ENCODE assay signal across 12 cellular contexts in the genomic region with DNA sequence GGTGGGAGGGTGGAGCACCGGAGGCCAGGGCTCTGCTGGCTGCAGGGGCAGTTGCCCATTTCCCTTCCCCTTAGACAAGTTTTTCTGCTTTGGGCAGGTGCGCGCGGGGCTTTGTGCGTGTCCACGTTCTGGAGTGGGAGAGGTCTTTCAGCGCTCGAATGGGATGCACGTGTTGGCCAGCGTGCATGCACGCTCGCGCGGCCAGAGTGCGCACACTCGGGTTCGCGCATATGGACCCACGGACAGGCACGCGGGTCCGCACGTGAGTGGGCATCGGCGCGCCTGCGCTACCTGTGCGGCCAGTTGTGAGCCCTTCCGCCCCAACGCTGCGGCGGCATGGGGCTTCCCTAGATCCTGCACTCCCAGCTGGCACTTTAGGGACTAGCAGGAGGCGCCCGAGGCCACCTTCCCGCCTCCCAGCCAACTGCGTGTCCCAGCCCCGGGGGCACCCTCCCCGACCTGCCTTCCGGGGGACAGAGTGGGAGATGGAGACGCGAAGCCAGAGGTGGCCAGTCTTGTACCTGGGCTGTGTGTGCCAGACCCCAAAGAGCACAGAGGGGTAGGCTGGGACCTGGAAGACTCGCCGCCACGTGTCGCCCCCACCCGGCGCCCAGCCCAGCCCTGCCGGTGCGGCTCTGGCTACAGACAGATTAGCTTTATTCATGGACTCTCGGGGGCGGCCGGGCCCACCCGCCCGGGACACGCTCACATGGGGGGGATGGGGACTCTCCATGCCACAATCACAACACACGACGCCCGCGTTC. TPM values are rescaled to one million over a fixed set of nuclear protein-coding genes. Genes with fewer than 3 reads are reported as not detected.
DNase-seq lines count a peak whose midpoint lies in the region; ATAC-seq, FAIRE-seq and TF ChIP-seq lines count a peak whose summit lies in the region.
"Had no signal": no experiment of that assay in that cellular context is flagged by ENCODE, and none has a peak within 500 bp of the region (broad histone marks: within the 10 kb centered on the region; RNA-seq: fewer than 3 reads in every experiment).

No MANE protein-coding gene starts in this region.

- H2AFZ ChIP-seq in IMR-90 (replicated peaks; ENCODE audit: low read length, poor library complexity) (peak overlapping the region; percentile 90), H1 (ENCODE audit: low read length) (no peak overlapping the region)

- H3K18ac ChIP-seq in IMR-90 (ENCODE audit: low read depth, low read length) (no peak overlapping the region), H1 (ENCODE audit: extremely low read depth, low read length) (peak overlapping the region; percentile 95)

- peak overlapping the region; percentile 90; the same call in 1 of the 2 replicates for H2BK12ac ChIP-seq in H1 (ENCODE audit: low read depth, low read length)

- dilution Hi-C loops in IMR-90 (cut with HindIII; ENCODE audit: low sequenced_read_pairs, unreplicated experiment) = no loop called here

- H4K20me1 ChIP-seq in IMR-90 (ENCODE audit: insufficient read depth, low read length) = no peaks in the 10 kb centered on the region
- peaks cover 2 to 5% of the 10 kb centered on the region in 2 experiments for H4K20me1 ChIP-seq in H1 (replicated peaks in 1 of 2; ENCODE audit: control insufficient read depth in 1 of 2, insufficient read depth in 2 of 2, low read length in 2 of 2)

- H3K23me2 ChIP-seq in H1 (ENCODE audit: low read depth, low read length) = peaks cover 3% of the 10 kb centered on the region; the same call in 1 of the 2 replicates

- H2AK5ac ChIP-seq in IMR-90 (ENCODE audit: low read depth, low read length) (0 out of 2 replicates have a peak overlapping the region, but pooled peaks have one; percentile 7), H1 (ENCODE audit: low read depth, low read length) (no peak overlapping the region; the same call in 1 of the 2 replicates)

- TF ChIP-seq RAD21 in IMR-90 (IDR thresholded peaks at IDR 0.05; ENCODE audit: low read length) (no peak), H1 (IDR thresholded peaks at IDR 0.05 in 1 of 2, conservative IDR thresholded peaks at IDR 0.05 in 1 of 2; ENCODE audit: low read depth in 2 of 2, low read length in 2 of 2) (no peak)

- H3K56ac ChIP-seq in IMR-90 (ENCODE audit: extremely low read depth, insufficient read depth, low read length) = no peak overlapping the region
- H3K56ac ChIP-seq in H1 (replicated peaks; ENCODE audit: insufficient read length, low read depth, low read length) = no peak overlapping the region

- TF ChIP-seq CTCF in IMR-90 (conservative IDR thresholded peaks at IDR 0.05; ENCODE audit: low read depth, low read length) (no peak), H1 (IDR thresholded peaks at IDR 0.05; ENCODE audit: control extremely low read depth in 1 of 3, insufficient read depth in 1 of 3, low read depth in 1 of 3, low read length in 3 of 3) (no peak), psoas muscle (IDR thresholded peaks at IDR 0.05) (no peak)

- H4K5ac ChIP-seq in IMR-90 (ENCODE audit: low read depth, low read length) (no peak overlapping the region), H1 (ENCODE audit: insufficient read length, low read depth, low read length) (peak overlapping the region; percentile 57)

- H3K36me3 ChIP-seq in IMR-90 (ENCODE audit: control insufficient read depth, insufficient read depth, low read length) (no peaks in the 10 kb centered on the region), H1 (ENCODE audit: control insufficient read depth in 2 of 4, insufficient read depth in 4 of 4, low read length in 3 of 4) (no peaks in the 10 kb centered on the region), psoas muscle (ENCODE audit: insufficient read depth in 1 of 2, low read depth in 1 of 2) (no peaks in the 10 kb centered on the region)
- H3K36me3 ChIP-seq: upper lobe of left lung, WERI-Rb-1 had no signal

- ATAC-seq in IMR-90 (ENCODE audit: low read depth) (no peak), psoas muscle (peak in 1 of 4 donors; percentile 18), HG03025 (IDR thresholded peaks at IDR 0.05; ENCODE audit: low FRiP score, unreplicated experiment) (no peak)

- no peak overlapping the region; the same call in 1 of the 2 replicates for H3K23ac ChIP-seq in IMR-90 (ENCODE audit: low read depth, low read length)
- no peak overlapping the region for H3K23ac ChIP-seq in H1 (ENCODE audit: insufficient read length)

- intact Hi-C loops in IMR-90 (cut with micrococcal nuclease) = loop anchor here (1.0 to 5.0 kb wide), 2 partner anchors 45 to 202 kb away; a partner anchor contains a TSS
- intact Hi-C loops in psoas muscle (cut with DNase I) = no loop called here

- H2BK5ac ChIP-seq in IMR-90 (ENCODE audit: low read depth, low read length, poor library complexity, severe bottlenecking) (no peak overlapping the region), H1 (ENCODE audit: low read depth, low read length) (no peak overlapping the region)

- peak overlapping the region; percentile 47 for H2AK9ac ChIP-seq in IMR-90 (replicated peaks; ENCODE audit: low read depth, low read length, poor library complexity)

- peaks cover 0 to 2% of the 10 kb centered on the region in 2 experiments; a peak in 1 of 4 replicates for H3K79me1 ChIP-seq in IMR-90 (ENCODE audit: low read depth in 1 of 2, low read length in 2 of 2)
- no peaks in the 10 kb centered on the region for H3K79me1 ChIP-seq in H1 (ENCODE audit: low read depth, low read length)

- FAIRE-seq in H1 (lab: Jason Lieb, UNC) = no peak
- FAIRE-seq: A204.1 had no signal

- H3K9ac ChIP-seq in IMR-90 (ENCODE audit: low read depth, low read length) (no peak overlapping the region), H1 (replicated peaks in 1 of 4; ENCODE audit: extremely low read depth in 1 of 4, low read depth in 3 of 4, low read length in 3 of 4) (no peak overlapping the region)

- no peaks in the 10 kb centered on the region for H3K79me2 ChIP-seq in H1 (ENCODE audit: control insufficient read depth in 1 of 2, insufficient read depth in 2 of 2, low read length in 2 of 2)

- H3K4me1 ChIP-seq in IMR-90 (ENCODE audit: control insufficient read depth, insufficient read depth, low read length) (peaks cover 23% of the 10 kb centered on the region), H1 (replicated peaks in 1 of 4; ENCODE audit: control insufficient read depth in 3 of 4, insufficient read depth in 4 of 4, low read length in 3 of 4) (peaks cover 0 to 13% (median 7%) of the 10 kb centered on the region in 4 experiments; a peak in 6 of 7 replicates), psoas muscle (peaks cover 24% of the 10 kb centered on the region)

- H3K9me3 ChIP-seq in IMR-90 (ENCODE audit: control insufficient read depth, insufficient read depth, low read length) (no peaks in the 10 kb centered on the region), H1 (ENCODE audit: insufficient read depth in 2 of 2, low read depth in 1 of 2, low read length in 1 of 2) (peaks cover 0 to 6% of the 10 kb centered on the region in 2 experiments; a peak in 1 of 4 replicates), psoas muscle (no peaks in the 10 kb centered on the region)
- H3K9me3 ChIP-seq: upper lobe of left lung had no signal

- POLR2A ChIA-PET in IMR-90 (lab: Charles Lee; ENCODE audit: unreplicated experiment) = no interaction called here
- POLR2A ChIA-PET in H1 (lab: Charles Lee; ENCODE audit: partially characterized antibody) = interaction anchor here (0.9 to 2.8 kb wide), 4 partner anchors 10 to 84 kb away, joined by 3 to 19 read pairs (median 4); a partner anchor contains a TSS

- H4K8ac ChIP-seq in IMR-90 (ENCODE audit: low read depth in 2 of 2, low read length in 2 of 2) = no peak overlapping the region
- peak overlapping the region; percentile 28; the same call in 1 of the 2 replicates for H4K8ac ChIP-seq in H1 (ENCODE audit: extremely low read depth, insufficient read depth, low read length)

- H3K4ac ChIP-seq in IMR-90 (ENCODE audit: low read depth, low read length) (no peak overlapping the region), H1 (replicated peaks; ENCODE audit: insufficient read length, low read depth, low read length) (no peak overlapping the region)

- peaks cover 5% of the 10 kb centered on the region for H3K9me1 ChIP-seq in IMR-90 (ENCODE audit: insufficient read depth, low read length)

- H3K4me2 ChIP-seq in IMR-90 (ENCODE audit: low read depth, low read length) = peak overlapping the region; percentile 70
- H3K4me2 ChIP-seq in H1 (ENCODE audit: insufficient read depth in 1 of 2, low read depth in 2 of 2, low read length in 2 of 2) = peak overlapping the region; percentile 63 to 72

- TF ChIP-seq EP300 in H1 (IDR thresholded peaks at IDR 0.05; ENCODE audit: borderline replicate concordance in 1 of 2, low read depth in 2 of 2, low read length in 2 of 2) = no peak

- H3K27ac ChIP-seq in IMR-90 (ENCODE audit: insufficient read depth, low read length) (no peak overlapping the region), H1 (ENCODE audit: low read depth, low read length) (no peak overlapping the region), psoas muscle (no peak overlapping the region)
- H3K27ac ChIP-seq: upper lobe of left lung, WERI-Rb-1 had no signal

- 7% methylated on average over 21 of the region's 59 CpGs; no CpG with 5 or more reads in 1 of the 2 experiments for WGBS in IMR-90 (ENCODE audit: extremely low coverage in 2 of 2, insufficient read length in 1 of 2), 2 experiments
- 25% methylated on average over 54 of the region's 59 CpGs; no CpG with 5 or more reads in 1 of the 2 experiments for WGBS in H1 (ENCODE audit: extremely low coverage in 1 of 2, insufficient coverage in 1 of 2, insufficient read length in 1 of 2, insufficient replicate concordance in 2 of 2, low coverage in 1 of 2, low lambda C conversion rate in 2 of 2, missing lambda C conversion rate in 1 of 2), 2 experiments
- 8 to 11% (median 8%) methylated on average over 52 to 59 of the region's 59 CpGs for WGBS in psoas muscle, 3 donors

- BruUV-seq in IMR-90 (replicated peaks; lab: Mats Ljungman, UMichigan) = no TSS peak

- H2BK120ac ChIP-seq in IMR-90 (ENCODE audit: low read depth, low read length) (no peak overlapping the region), H1 (replicated peaks; ENCODE audit: low read depth, low read length) (peak overlapping the region; percentile 33)

- H2BK20ac ChIP-seq in IMR-90 (ENCODE audit: low read depth, low read length) (no peak overlapping the region), H1 (ENCODE audit: low read length) (peak overlapping the region; percentile 48; the same call in 1 of the 2 replicates)

- H2BK15ac ChIP-seq in IMR-90 (ENCODE audit: low read depth, low read length) = no peak overlapping the region
- peak overlapping the region; percentile 100; the same call in 1 of the 2 replicates for H2BK15ac ChIP-seq in H1 (ENCODE audit: low read length)

- no peak for TF ChIP-seq POLR2A in IMR-90 (IDR thresholded peaks at IDR 0.05; ENCODE audit: low read depth, low read length)
- no peak for TF ChIP-seq POLR2A in H1 (IDR thresholded peaks at IDR 0.05; ENCODE audit: control extremely low read depth in 1 of 2, low read depth in 2 of 2, low read length in 2 of 2)

- peak overlapping the region; percentile 7; the same call in 1 of the 2 replicates for H3K4me3 ChIP-seq in IMR-90 (ENCODE audit: insufficient read depth, low read depth, low read length)
- peak overlapping the region in 3 of 4 experiments; percentile 6 to 54 (median 11); a peak in 4 of 8 replicates for H3K4me3 ChIP-seq in H1 (ENCODE audit: extremely low read depth in 1 of 4, insufficient read depth in 2 of 4, low read depth in 3 of 4, low read length in 4 of 4)
- H3K4me3 ChIP-seq in psoas muscle = peak overlapping the region; percentile 40

- CTCF ChIA-PET in IMR-90 (lab: Yijun Ruan, JAX) = no interaction called here
- CTCF ChIA-PET in H1 (lab: Charles Lee; ENCODE audit: partially characterized antibody) = interaction anchor here (0.7 to 1.0 kb wide), 3 partner anchors 10 to 41 kb away, joined by 3 to 5 read pairs (median 3); no protein-coding TSS in a partner anchor

- H3K14ac ChIP-seq in IMR-90 (replicated peaks; ENCODE audit: low read depth, low read length) (no peak overlapping the region), H1 (ENCODE audit: insufficient read length) (no peak overlapping the region)

- in situ Hi-C loops in IMR-90 (cut with MboI; ENCODE audit: low sequenced_read_pairs) = loop anchor here (10.0 kb wide), 1 partner anchor 45 kb away; no protein-coding TSS in a partner anchor

- no peak overlapping the region for H4K91ac ChIP-seq in IMR-90 (ENCODE audit: insufficient read depth, low read depth, low read length)
- peak overlapping the region; percentile 27 for H4K91ac ChIP-seq in H1 (replicated peaks; ENCODE audit: insufficient read length, low read length)

- H3K27me3 ChIP-seq in IMR-90 (ENCODE audit: control insufficient read depth, insufficient read depth, low read length) (peaks cover 33% of the 10 kb centered on the region), H1 (replicated peaks in 1 of 4; ENCODE audit: control insufficient read depth in 3 of 4, extremely low read depth in 1 of 4, insufficient read depth in 3 of 4, low read length in 3 of 4) (peaks cover 9 to 47% (median 26%) of the 10 kb centered on the region in 4 experiments; a peak in 6 of 7 replicates), psoas muscle (ENCODE audit: insufficient read depth in 3 of 3, low read length in 2 of 3) (peaks cover 0 to 52% (median 14%) of the 10 kb centered on the region in 3 donors)

- DNase-seq in DMS53 (lab: John Stamatoyannopoulos, UW) (peak; percentile 70), DMS53 treated with DMSO at 0.1 percent for 48 hours (lab: John Stamatoyannopoulos, UW; ENCODE audit: unreplicated experiment) (no peak), IMR-90 (no peak), H1 (ENCODE audit: low read depth in 1 of 2, low spot score in 2 of 2) (peak in 1 of 2 experiments; percentile 71), psoas muscle (no peak), EL (no peak)
- DNase-seq in stimulated activated CD4-positive, alpha-beta T cell treated with anti-CD3 and anti-CD28 coated beads, Interleukin-2, amount 100 ng/mL, for 24 hours = no peak
- DNase-seq: WERI-Rb-1 had no signal

RNA-seq across cellular contexts. Expression of a gene that starts 9.8 kb away (rescaled TPM):
- total RNA-seq in IMR-90 (2012; rRNA removed) (2.5 and 3.0 TPM in 2 replicates), psoas muscle (under 1 TPM; 0.21 to 0.71 (median 0.37) TPM)
- polyA plus RNA-seq in IMR-90 (2012; rRNA removed) (4.7 and 5.1 TPM in 2 replicates), H1 (2011; rRNA removed) (3.3 TPM in 2 replicates), psoas muscle (1 to 10 TPM in 1 of 3 donors, under 1 TPM in 2; 0.18 to 1.2 (median 0.23) TPM)
- polyA plus RNA-seq in IMR-90 (2012; cell fraction: cytosol; rRNA removed) = 3.6 TPM in 2 replicates
- 1.4 and 2.5 TPM in 2 replicates for polyA plus RNA-seq in IMR-90 (2012; cell fraction: nucleus; rRNA removed; ENCODE audit: low replicate concordance)
- total RNA-seq in H1 (2021; fragmentation: NEBNext Ultra II Directional; extraction: Animal tissue kit (Norgen Biotek cat#: 25700)) = 12.0 and 12.8 TPM in 2 replicates
- 3.3 TPM for polyA plus RNA-seq in H1 (2011; cell fraction: cytosol; rRNA removed)
- polyA plus RNA-seq in H1 (2011; cell fraction: nucleus; rRNA removed) = 4.2 TPM
- polyA plus RNA-seq in H1 (2012, experiment 1 of 2) = 7.7 to 10.1 TPM (median 8.3 TPM) in 4 replicates
- 9.6 TPM for polyA plus RNA-seq in H1 (2012, experiment 2 of 2)
- 8.3 TPM for polyA plus RNA-seq in H1 (2013, experiment 1 of 2)
- polyA plus RNA-seq in H1 (2013, experiment 2 of 2) = 8.3 TPM
- 3.9 and 5.1 TPM in 2 replicates for polyA minus RNA-seq in H1 (2011; rRNA and poly(A)+ RNA removed)
- 6.2 TPM for polyA minus RNA-seq in H1 (2011; cell fraction: cytosol; rRNA and poly(A)+ RNA removed)
- 5.3 TPM for polyA minus RNA-seq in H1 (2011; cell fraction: nucleus; rRNA and poly(A)+ RNA removed)

RNA-seq across cellular contexts. Expression of a gene that starts 10.6 kb away (rescaled TPM):
- total RNA-seq in IMR-90 (2012; rRNA removed) = not detected in 2 replicates
- 0.40 and 0.41 TPM in 2 replicates for polyA plus RNA-seq in IMR-90 (2012; rRNA removed)
- 0.52 and 0.58 TPM in 2 replicates for polyA plus RNA-seq in IMR-90 (2012; cell fraction: cytosol; rRNA removed)
- polyA plus RNA-seq in IMR-90 (2012; cell fraction: nucleus; rRNA removed; ENCODE audit: low replicate concordance) = 0.51 and 0.54 TPM in 2 replicates
- total RNA-seq in H1 (2021; fragmentation: NEBNext Ultra II Directional; extraction: Animal tissue kit (Norgen Biotek cat#: 25700)) = 5.9 and 6.9 TPM in 2 replicates
- 4.2 and 8.9 TPM in 2 replicates for polyA plus RNA-seq in H1 (2011; rRNA removed)
- polyA plus RNA-seq in H1 (2011; cell fraction: cytosol; rRNA removed) = 5.6 TPM
- polyA plus RNA-seq in H1 (2011; cell fraction: nucleus; rRNA removed) = 4.7 TPM
- 4.3 to 7.8 TPM (median 6.9 TPM) in 4 replicates for polyA plus RNA-seq in H1 (2012, experiment 1 of 2)
- 8.0 TPM for polyA plus RNA-seq in H1 (2012, experiment 2 of 2)
- 6.2 TPM for polyA plus RNA-seq in H1 (2013, experiment 1 of 2)
- 5.8 TPM for polyA plus RNA-seq in H1 (2013, experiment 2 of 2)
- polyA minus RNA-seq in H1 (2011; rRNA and poly(A)+ RNA removed) = 0.41 and 0.54 TPM in 2 replicates
- polyA minus RNA-seq in H1 (2011; cell fraction: cytosol; rRNA and poly(A)+ RNA removed) = 3.1 TPM
- 2.5 TPM for polyA minus RNA-seq in H1 (2011; cell fraction: nucleus; rRNA and poly(A)+ RNA removed)
- total RNA-seq in psoas muscle = 1 to 10 TPM in 1 of 4 donors, under 1 TPM in 3; 0.32 to 1.2 (median 0.78) TPM
- under 1 TPM; 0.34 to 0.42 (median 0.38) TPM for polyA plus RNA-seq in psoas muscle
- total RNA-seq: fibroblast of villous mesenchyme, upper lobe of left lung had no signal

RNA-seq across cellular contexts. Expression of a gene that starts 10.7 kb away (rescaled TPM):
- not detected in 2 replicates for total RNA-seq in IMR-90 (2012; rRNA removed)
- polyA plus RNA-seq in IMR-90 (2012; rRNA removed) = not detected in 2 replicates
- polyA plus RNA-seq in IMR-90 (2012; cell fraction: cytosol; rRNA removed) = not detected in 2 replicates
- polyA plus RNA-seq in IMR-90 (2012; cell fraction: nucleus; rRNA removed; ENCODE audit: low replicate concordance) = not detected in 2 replicates
- total RNA-seq in H1 (2021; fragmentation: NEBNext Ultra II Directional; extraction: Animal tissue kit (Norgen Biotek cat#: 25700)) = 0.63 and 0.97 TPM in 2 replicates
- 1.3 and 1.9 TPM in 2 replicates for polyA plus RNA-seq in H1 (2011; rRNA removed)
- 3.3 TPM for polyA plus RNA-seq in H1 (2011; cell fraction: cytosol; rRNA removed)
- 4.1 TPM for polyA plus RNA-seq in H1 (2011; cell fraction: nucleus; rRNA removed)
- polyA plus RNA-seq in H1 (2012, experiment 1 of 2) = 2.1 to 3.5 TPM (median 2.7 TPM) in 4 replicates
- polyA plus RNA-seq in H1 (2012, experiment 2 of 2) = 1.1 TPM
- polyA plus RNA-seq in H1 (2013, experiment 1 of 2) = 0.53 TPM
- 0.77 TPM for polyA plus RNA-seq in H1 (2013, experiment 2 of 2)
- 0.54 and 0.80 TPM in 2 replicates for polyA minus RNA-seq in H1 (2011; rRNA and poly(A)+ RNA removed)
- polyA minus RNA-seq in H1 (2011; cell fraction: cytosol; rRNA and poly(A)+ RNA removed) = not detected
- polyA minus RNA-seq in H1 (2011; cell fraction: nucleus; rRNA and poly(A)+ RNA removed) = 1.00 TPM
- total RNA-seq in psoas muscle = not detected
- polyA plus RNA-seq in psoas muscle = under 1 TPM in 2 of 3 donors, not detected in 1; 0.04 to 0.62 TPM
- total RNA-seq: fibroblast of villous mesenchyme, upper lobe of left lung had no signal

RNA-seq across cellular contexts. Expression of a gene that starts 27.5 kb away (rescaled TPM):
- total RNA-seq in IMR-90 (2012; rRNA removed) = 34.2 and 35.3 TPM in 2 replicates
- 40.9 and 41.6 TPM in 2 replicates for polyA plus RNA-seq in IMR-90 (2012; rRNA removed)
- polyA plus RNA-seq in IMR-90 (2012; cell fraction: cytosol; rRNA removed) = 40.1 and 58.5 TPM in 2 replicates
- polyA plus RNA-seq in IMR-90 (2012; cell fraction: nucleus; rRNA removed; ENCODE audit: low replicate concordance) = 74.1 and 106 TPM in 2 replicates
- total RNA-seq in H1 (2021; fragmentation: NEBNext Ultra II Directional; extraction: Animal tissue kit (Norgen Biotek cat#: 25700)) = 53.7 and 54.7 TPM in 2 replicates
- polyA plus RNA-seq in H1 (2011; rRNA removed) = 41.5 and 54.8 TPM in 2 replicates
- polyA plus RNA-seq in H1 (2011; cell fraction: cytosol; rRNA removed) = 55.9 TPM
- polyA plus RNA-seq in H1 (2011; cell fraction: nucleus; rRNA removed) = 75.9 TPM
- polyA plus RNA-seq in H1 (2012, experiment 1 of 2) = 34.3 to 51.2 TPM (median 49.7 TPM) in 4 replicates
- polyA plus RNA-seq in H1 (2012, experiment 2 of 2) = 65.9 TPM
- polyA plus RNA-seq in H1 (2013, experiment 1 of 2) = 29.8 TPM
- polyA plus RNA-seq in H1 (2013, experiment 2 of 2) = 33.1 TPM
- 50.7 and 74.4 TPM in 2 replicates for polyA minus RNA-seq in H1 (2011; rRNA and poly(A)+ RNA removed)
- 32.1 TPM for polyA minus RNA-seq in H1 (2011; cell fraction: cytosol; rRNA and poly(A)+ RNA removed)
- polyA minus RNA-seq in H1 (2011; cell fraction: nucleus; rRNA and poly(A)+ RNA removed) = 29.1 TPM
- total RNA-seq in psoas muscle = 10 to 100 TPM; 22.5 to 31.2 (median 28.2) TPM
- 10 to 100 TPM; 24.1 to 51.9 (median 25.8) TPM for polyA plus RNA-seq in psoas muscle
